Comparison of ENCODE assay signal across 32 cellular contexts in genomic region chr7:1543826-1544177, GRCh38. TPM values are rescaled to one million over a fixed set of nuclear protein-coding genes. Genes with fewer than 3 reads are reported as not detected.
DNase-seq lines count a peak whose midpoint lies in the region; ATAC-seq and TF ChIP-seq lines count a peak whose summit lies in the region.
"Had no signal": no experiment of that assay in that cellular context is flagged by ENCODE, and none has a peak within 500 bp of the region (broad histone marks: within the 10 kb centered on the region; RNA-seq: fewer than 3 reads in every experiment).

No MANE protein-coding gene starts in this region.

- peak overlapping the region in 5 of 11 experiments; percentile 2 to 54 (median 39); a peak in 6 of 22 replicates for H3K9ac ChIP-seq in BLaER1 treated with 17β-estradiol and CSF1 and Interleukin-3, amounts not matched to agents 10 nM and 100 nM
- H3K9ac ChIP-seq in NT2/D1 (ENCODE audit: insufficient read length, low read depth) = peak overlapping the region; percentile 61
- H3K9ac ChIP-seq: parathyroid adenoma had no signal

- H3K4me3 ChIP-seq in BLaER1 treated with 17β-estradiol and CSF1 and Interleukin-3, amounts not matched to agents 10 nM and 100 nM = no peak overlapping the region
- H3K4me3 ChIP-seq in NT2/D1 (ENCODE audit: insufficient read length, low read depth) = no peak overlapping the region
- H3K4me3 ChIP-seq in naive thymus-derived CD4-positive, alpha-beta T cell (ENCODE audit: low read length) = no peak overlapping the region
- H3K4me3 ChIP-seq: gastroesophageal sphincter, GM23338, hepatocyte, PC-9, right atrium auricular region, spleen, tibial artery had no signal

- ATAC-seq in naive thymus-derived CD4-positive, alpha-beta T cell = peak; percentile 1
- ATAC-seq in GM21619 (IDR thresholded peaks at IDR 0.05; ENCODE audit: unreplicated experiment) = no peak
- ATAC-seq: activated CD4-positive, CD25-positive, alpha-beta regulatory T cell treated with anti-CD3 and anti-CD28 coated beads, Interleukin-2, amount 50 U/mL, for 24 hours; activated CD8-positive, alpha-beta memory T cell treated with anti-CD3 and anti-CD28 coated beads, Interleukin-2, amount 10 ng/mL, durations not matched to agents 7 days and 5 days; activated T-cell treated with anti-CD3 and anti-CD28 coated beads, Interleukin-2, amount 50 U/mL, for 72 hours; gastroesophageal sphincter; GM23338 had no signal

- no peaks in the 10 kb centered on the region for H3K9me3 Mint-ChIP-seq in naive thymus-derived CD4-positive, alpha-beta T cell
- H3K9me3 Mint-ChIP-seq in progenitor cell of endocrine pancreas (ENCODE audit: low read depth) = no peaks in the 10 kb centered on the region
- H3K9me3 Mint-ChIP-seq: activated T-cell treated with anti-CD3 and anti-CD28 coated beads, Interleukin-2, amount 50 U/mL, for 72 hours; endodermal cell; GM23338 had no signal

- H3K27ac Mint-ChIP-seq in naive thymus-derived CD4-positive, alpha-beta T cell = no peak overlapping the region
- H3K27ac Mint-ChIP-seq in progenitor cell of endocrine pancreas = no peak overlapping the region
- H3K27ac Mint-ChIP-seq: activated CD8-positive, alpha-beta memory T cell treated with anti-CD3 and anti-CD28 coated beads, Interleukin-2, amount 10 ng/mL, durations not matched to agents 7 days and 5 days; activated T-cell treated with anti-CD3 and anti-CD28 coated beads, Interleukin-2, amount 50 U/mL, for 72 hours; endodermal cell; GM23338 had no signal

- peaks cover 32 to 51% (median 48%) of the 10 kb centered on the region in 11 experiments for H3K36me3 ChIP-seq in BLaER1 treated with 17β-estradiol and CSF1 and Interleukin-3, amounts not matched to agents 10 nM and 100 nM
- H3K36me3 ChIP-seq in NT2/D1 (ENCODE audit: insufficient read depth, insufficient read length, low read length) = peaks cover 51% of the 10 kb centered on the region
- peaks cover 0 to 57% (median 0%) of the 10 kb centered on the region in 3 experiments for H3K36me3 ChIP-seq in naive thymus-derived CD4-positive, alpha-beta T cell (ENCODE audit: control insufficient read depth in 2 of 3, insufficient read depth in 3 of 3, low read length in 3 of 3)

- H3K36me3 Mint-ChIP-seq in naive thymus-derived CD4-positive, alpha-beta T cell = peaks cover 0 to 4% (median 0%) of the 10 kb centered on the region in 5 donors
- no peaks in the 10 kb centered on the region for H3K36me3 Mint-ChIP-seq in progenitor cell of endocrine pancreas (ENCODE audit: insufficient read depth)

- no peak for TF ChIP-seq CTCF in progenitor cell of endocrine pancreas (IDR thresholded peaks at IDR 0.05; ENCODE audit: unreplicated experiment)

- intact Hi-C loops in naive thymus-derived CD4-positive, alpha-beta T cell (cut with micrococcal nuclease) = no loop called here

- no peaks in the 10 kb centered on the region for H3K27me3 Mint-ChIP-seq in naive thymus-derived CD4-positive, alpha-beta T cell
- no peaks in the 10 kb centered on the region for H3K27me3 Mint-ChIP-seq in progenitor cell of endocrine pancreas
- H3K27me3 Mint-ChIP-seq: activated CD8-positive, alpha-beta memory T cell treated with anti-CD3 and anti-CD28 coated beads, Interleukin-2, amount 10 ng/mL, durations not matched to agents 7 days and 5 days had no signal

- H3K27me3 ChIP-seq in BLaER1 treated with 17β-estradiol and CSF1 and Interleukin-3, amounts not matched to agents 10 nM and 100 nM = no peaks in the 10 kb centered on the region
- no peaks in the 10 kb centered on the region for H3K27me3 ChIP-seq in NT2/D1 (ENCODE audit: insufficient read depth, insufficient read length)
- no peaks in the 10 kb centered on the region for H3K27me3 ChIP-seq in naive thymus-derived CD4-positive, alpha-beta T cell (ENCODE audit: control insufficient read depth in 2 of 2, insufficient read depth in 2 of 2, low read length in 2 of 2)
- H3K27me3 ChIP-seq: gastroesophageal sphincter, hepatocyte, right atrium auricular region, spleen, tibial artery had no signal

- H3K4me2 ChIP-seq in BLaER1 treated with 17β-estradiol and CSF1 and Interleukin-3, amounts not matched to agents 10 nM and 100 nM = peak overlapping the region; percentile 35 to 86 (median 74); a peak in 17 of 22 replicates
- H3K4me2 ChIP-seq: GM23338, hepatocyte, PC-9 had no signal

- H3K4me1 Mint-ChIP-seq in naive thymus-derived CD4-positive, alpha-beta T cell = peaks cover 0 to 5% (median 4%) of the 10 kb centered on the region in 7 donors
- no peaks in the 10 kb centered on the region for H3K4me1 Mint-ChIP-seq in progenitor cell of endocrine pancreas (ENCODE audit: low read depth)
- H3K4me1 Mint-ChIP-seq: activated CD8-positive, alpha-beta memory T cell treated with anti-CD3 and anti-CD28 coated beads, Interleukin-2, amount 10 ng/mL, durations not matched to agents 7 days and 5 days; endodermal cell had no signal

- H4K20me1 ChIP-seq in BLaER1 treated with 17β-estradiol and CSF1 and Interleukin-3, amounts not matched to agents 10 nM and 100 nM = peaks cover 48 to 93% (median 65%) of the 10 kb centered on the region in 11 experiments

- no peaks in the 10 kb centered on the region for H3K9me3 ChIP-seq in BLaER1 treated with 17β-estradiol and CSF1 and Interleukin-3, amounts not matched to agents 10 nM and 100 nM (replicated peaks in 1 of 11)
- H3K9me3 ChIP-seq in NT2/D1 (ENCODE audit: insufficient read depth, low read length) = no peaks in the 10 kb centered on the region
- no peaks in the 10 kb centered on the region for H3K9me3 ChIP-seq in naive thymus-derived CD4-positive, alpha-beta T cell (ENCODE audit: control insufficient read depth in 2 of 3, low read length in 3 of 3)
- H3K9me3 ChIP-seq: gastroesophageal sphincter, right atrium auricular region, spleen, tibial artery had no signal

- DNase-seq in NT2/D1 (ENCODE audit: low read depth, low spot score) (no peak), epithelial cell of prostate (ENCODE audit: low read depth, low spot score) (no peak), progenitor cell of endocrine pancreas (ENCODE audit: low spot score, unreplicated experiment) (no peak), HCEC 1CT (no peak)
- DNase-seq in naive thymus-derived CD4-positive, alpha-beta T cell = no peak
- DNase-seq in stimulated activated CD4-positive, alpha-beta T cell treated with anti-CD3 and anti-CD28 coated beads, Interleukin-4, amount 100 ng/mL, for 1 hour = no peak
- DNase-seq: activated CD4-positive, alpha-beta T cell treated with anti-CD3 and anti-CD28 coated beads, Interleukin-2, amount 50 U/mL, for 4 hours; activated CD8-positive, alpha-beta memory T cell treated with anti-CD3 and anti-CD28 coated beads, Interleukin-2, amount 10 ng/mL, durations not matched to agents 7 days and 5 days; activated naive CD4-positive, alpha-beta T cell treated with Interleukin-2 at 50 U/mL for 16 hours; activated T-cell treated with anti-CD3 and anti-CD28 coated beads, Interleukin-2, amount 50 U/mL, for 72 hours; central memory CD4-positive, alpha-beta T cell; cortex of kidney; DMS153; mammary epithelial cell; NCI-H1092 treated with DMSO at 0.1 percent for 48 hours; NCI-H187 treated with DMSO at 0.1 percent for 48 hours; NCI-H510A treated with DMSO at 0.1 percent for 48 hours; PC-9; SHP77; spleen; T-helper 2 cell had no signal

- POLR2A ChIA-PET in naive thymus-derived CD4-positive, alpha-beta T cell (lab: Charles Lee) = no interaction called here

- H3K4me1 ChIP-seq in BLaER1 treated with 17β-estradiol and CSF1 and Interleukin-3, amounts not matched to agents 10 nM and 100 nM = peaks cover 28 to 97% (median 91%) of the 10 kb centered on the region in 10 experiments
- H3K4me1 ChIP-seq in NT2/D1 (ENCODE audit: insufficient read depth, insufficient read length) = peaks cover 10% of the 10 kb centered on the region
- H3K4me1 ChIP-seq in naive thymus-derived CD4-positive, alpha-beta T cell (ENCODE audit: control insufficient read depth in 2 of 2, insufficient read depth in 2 of 2, low read length in 2 of 2) = no peaks in the 10 kb centered on the region
- H3K4me1 ChIP-seq: parathyroid adenoma had no signal

- H3K27ac ChIP-seq in BLaER1 treated with 17β-estradiol and CSF1 and Interleukin-3, amounts not matched to agents 10 nM and 100 nM = peak overlapping the region in 1 of 11 experiments; percentile 32; a peak in 2 of 22 replicates
- H3K27ac ChIP-seq in epithelial cell of prostate = peak overlapping the region; percentile 6
- H3K27ac ChIP-seq in naive thymus-derived CD4-positive, alpha-beta T cell (ENCODE audit: low read depth, low read length) = no peak overlapping the region
- H3K27ac ChIP-seq: hepatocyte, parathyroid adenoma, PC-9, right atrium auricular region, spleen had no signal

- CTCF ChIA-PET in naive thymus-derived CD4-positive, alpha-beta T cell (lab: Charles Lee) = interaction anchor here (0.7 to 0.8 kb wide), 2 partner anchors 9 to 12 kb away, joined by 3 read pairs; partner anchors contain the start of gene TMEM184A

- H3K4me3 Mint-ChIP-seq in naive thymus-derived CD4-positive, alpha-beta T cell = no peak overlapping the region
- H3K4me3 Mint-ChIP-seq in progenitor cell of endocrine pancreas (ENCODE audit: low read depth) = no peak overlapping the region
- H3K4me3 Mint-ChIP-seq: activated CD8-positive, alpha-beta memory T cell treated with anti-CD3 and anti-CD28 coated beads, Interleukin-2, amount 10 ng/mL, durations not matched to agents 7 days and 5 days; activated T-cell treated with anti-CD3 and anti-CD28 coated beads, Interleukin-2, amount 50 U/mL, for 72 hours; endodermal cell; GM23338 had no signal

RNA-seq across cellular contexts. Expression of gene TMEM184A, which starts 12.2 kb away (rescaled TPM):
- under 1 TPM in 1 of 5 experiments, not detected in 4; 0.05 TPM for total RNA-seq in naive thymus-derived CD4-positive, alpha-beta T cell
- under 1 TPM in 1 of 2 donors, not detected in 1; 0.06 TPM for polyA plus RNA-seq in naive thymus-derived CD4-positive, alpha-beta T cell
- total RNA-seq in progenitor cell of endocrine pancreas = 7.4 and 8.6 TPM in 2 replicates
- total RNA-seq: activated CD8-positive, alpha-beta memory T cell treated with anti-CD3 and anti-CD28 coated beads, Interleukin-2, amount 10 ng/mL, durations not matched to agents 7 days and 5 days had no signal
- polyA plus RNA-seq: neural cell had no signal

RNA-seq across cellular contexts. Expression of gene MAFK, which starts 13.3 kb away (rescaled TPM):
- total RNA-seq in naive thymus-derived CD4-positive, alpha-beta T cell = 10 to 100 TPM; 28.5 to 90.1 (median 54.2) TPM
- polyA plus RNA-seq in naive thymus-derived CD4-positive, alpha-beta T cell = under 1 TPM; 0.38 to 0.46 TPM
- 21.5 and 26.2 TPM in 2 replicates for total RNA-seq in progenitor cell of endocrine pancreas

RNA-seq across cellular contexts. Expression of gene PSMG3, which starts 26.0 kb away (rescaled TPM):
- total RNA-seq in naive thymus-derived CD4-positive, alpha-beta T cell = 10 to 100 TPM; 12.1 to 31.8 (median 23.2) TPM
- polyA plus RNA-seq in naive thymus-derived CD4-positive, alpha-beta T cell = 10 to 100 TPM; 57.2 to 57.9 TPM
- total RNA-seq in progenitor cell of endocrine pancreas = 29.1 and 32.1 TPM in 2 replicates

RNA-seq across cellular contexts. Expression of gene INTS1, which starts 39.6 kb away (rescaled TPM):
- total RNA-seq in naive thymus-derived CD4-positive, alpha-beta T cell = 100 to 1,000 TPM in 4 of 5 experiments, 10 to 100 TPM in 1; 82.0 to 157 (median 111) TPM
- 10 to 100 TPM; 15.1 to 41.6 TPM for polyA plus RNA-seq in naive thymus-derived CD4-positive, alpha-beta T cell
- 145 and 150 TPM in 2 replicates for total RNA-seq in progenitor cell of endocrine pancreas
